Comparison of ENCODE assay signal across 1 cellular context in the genomic region with DNA sequence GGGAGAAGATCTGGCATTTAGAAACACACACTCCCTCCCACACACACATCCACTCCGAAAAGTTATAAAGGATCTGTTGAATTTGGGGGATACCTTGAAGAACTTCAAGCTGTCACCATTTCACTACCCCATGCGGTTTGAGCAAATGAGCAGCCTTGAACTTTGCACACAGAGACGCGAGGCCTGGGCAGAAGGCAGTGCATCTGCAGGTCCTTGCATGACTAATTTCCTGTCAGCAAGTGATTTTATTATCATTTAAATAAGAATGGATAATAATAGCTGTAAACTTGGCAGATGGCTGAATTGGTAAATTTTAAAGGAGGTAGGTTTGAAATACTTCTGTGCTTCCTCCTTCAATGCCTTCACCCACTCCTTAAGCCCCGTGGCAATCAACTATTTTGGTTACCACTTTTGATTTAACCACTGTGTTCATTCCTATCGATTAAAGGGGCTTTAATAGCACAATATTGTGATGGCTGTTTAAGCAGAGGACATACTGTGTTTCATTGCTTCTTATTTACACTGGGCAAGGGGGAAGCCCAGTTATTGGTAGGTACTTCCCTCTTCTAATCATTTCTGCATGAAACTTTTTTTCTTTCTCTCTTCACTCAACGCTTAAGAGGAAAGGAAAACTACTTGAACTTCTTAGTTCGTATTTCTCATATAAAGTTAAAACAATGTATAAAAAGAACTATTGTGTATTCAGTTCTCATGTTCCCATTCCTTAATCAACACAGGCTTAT.
TF ChIP-seq lines count a peak whose summit lies in the region.

No MANE protein-coding gene starts in this region.

TF ChIP-seq in H1, 55 proteins besides CTCF, POLR2A, EP300 and RAD21:
- TF ChIP-seq GABPA (IDR thresholded peaks at IDR 0.05; ENCODE audit: borderline replicate concordance, insufficient read depth, low read length) = no peak
- TF ChIP-seq BCL11A (IDR thresholded peaks at IDR 0.05; ENCODE audit: low read depth in 2 of 2, low read length in 2 of 2) = no peak
- TF ChIP-seq, protein P1, sequence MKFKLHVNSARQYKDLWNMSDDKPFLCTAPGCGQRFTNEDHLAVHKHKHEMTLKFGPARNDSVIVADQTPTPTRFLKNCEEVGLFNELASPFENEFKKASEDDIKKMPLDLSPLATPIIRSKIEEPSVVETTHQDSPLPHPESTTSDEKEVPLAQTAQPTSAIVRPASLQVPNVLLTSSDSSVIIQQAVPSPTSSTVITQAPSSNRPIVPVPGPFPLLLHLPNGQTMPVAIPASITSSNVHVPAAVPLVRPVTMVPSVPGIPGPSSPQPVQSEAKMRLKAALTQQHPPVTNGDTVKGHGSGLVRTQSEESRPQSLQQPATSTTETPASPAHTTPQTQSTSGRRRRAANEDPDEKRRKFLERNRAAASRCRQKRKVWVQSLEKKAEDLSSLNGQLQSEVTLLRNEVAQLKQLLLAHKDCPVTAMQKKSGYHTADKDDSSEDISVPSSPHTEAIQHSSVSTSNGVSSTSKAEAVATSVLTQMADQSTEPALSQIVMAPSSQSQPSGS (IDR thresholded peaks at IDR 0.05; ENCODE audit: low read length) = no peak
- TF ChIP-seq ASH2L (IDR thresholded peaks at IDR 0.05; ENCODE audit: low read length) = no peak
- TF ChIP-seq TBP (IDR thresholded peaks at IDR 0.05; ENCODE audit: low read depth, low read length) = no peak
- no peak for TF ChIP-seq CREB1 (IDR thresholded peaks at IDR 0.05)
- TF ChIP-seq TAF7 (optimal IDR thresholded peaks at IDR 0.05; ENCODE audit: borderline replicate concordance, low read depth, low read length) = no peak
- no peak for TF ChIP-seq POU5F1 (IDR thresholded peaks at IDR 0.05; ENCODE audit: low read depth, low read length)
- no peak for TF ChIP-seq CEBPB (IDR thresholded peaks at IDR 0.05; ENCODE audit: low read depth, low read length)
- TF ChIP-seq, protein P2, sequence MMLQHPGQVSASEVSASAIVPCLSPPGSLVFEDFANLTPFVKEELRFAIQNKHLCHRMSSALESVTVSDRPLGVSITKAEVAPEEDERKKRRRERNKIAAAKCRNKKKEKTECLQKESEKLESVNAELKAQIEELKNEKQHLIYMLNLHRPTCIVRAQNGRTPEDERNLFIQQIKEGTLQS (IDR thresholded peaks at IDR 0.05; ENCODE audit: insufficient read depth, low read depth, low read length) = no peak
- TF ChIP-seq CHD7 (IDR thresholded peaks at IDR 0.05; ENCODE audit: insufficient replicate concordance, low read length) = no peak
- TF ChIP-seq, protein P3, sequence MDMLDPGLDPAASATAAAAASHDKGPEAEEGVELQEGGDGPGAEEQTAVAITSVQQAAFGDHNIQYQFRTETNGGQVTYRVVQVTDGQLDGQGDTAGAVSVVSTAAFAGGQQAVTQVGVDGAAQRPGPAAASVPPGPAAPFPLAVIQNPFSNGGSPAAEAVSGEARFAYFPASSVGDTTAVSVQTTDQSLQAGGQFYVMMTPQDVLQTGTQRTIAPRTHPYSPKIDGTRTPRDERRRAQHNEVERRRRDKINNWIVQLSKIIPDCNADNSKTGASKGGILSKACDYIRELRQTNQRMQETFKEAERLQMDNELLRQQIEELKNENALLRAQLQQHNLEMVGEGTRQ (IDR thresholded peaks at IDR 0.05; ENCODE audit: low read length) = no peak
- no peak for TF ChIP-seq MAFK (IDR thresholded peaks at IDR 0.05; ENCODE audit: low read depth, low read length)
- TF ChIP-seq SIRT6 (IDR thresholded peaks at IDR 0.05; ENCODE audit: low read length) = no peak
- no peak for TF ChIP-seq FOSL1 (IDR thresholded peaks at IDR 0.05; ENCODE audit: insufficient read depth, low read depth, low read length)
- no peak for TF ChIP-seq BRCA1 (IDR thresholded peaks at IDR 0.05; ENCODE audit: low read depth, low read length)
